In genomic region chr12:72330291-72330690, GRCh38 we compare ENCODE assay signal across 19 cellular contexts. TPM values are rescaled to one million over a fixed set of nuclear protein-coding genes. Genes with fewer than 3 reads are reported as not detected.
DNase-seq lines count a peak whose midpoint lies in the region; ATAC-seq and TF ChIP-seq lines count a peak whose summit lies in the region.
"Had no signal": no experiment of that assay in that cellular context is flagged by ENCODE, and none has a peak within 500 bp of the region (broad histone marks: within the 10 kb centered on the region; RNA-seq: fewer than 3 reads in every experiment).

No MANE protein-coding gene starts in this region.

- H2BK5ac ChIP-seq in H9 (ENCODE audit: insufficient read length, low read length), result no peak overlapping the region

- no peaks in the 10 kb centered on the region for H3K9me3 Mint-ChIP-seq in H9
- no peaks in the 10 kb centered on the region; the same call in 1 of the 2 replicates for H3K9me3 Mint-ChIP-seq in WTC11

- H4K20me1 ChIP-seq in H9 (ENCODE audit: control insufficient read depth, insufficient read depth, insufficient read length) (no peaks in the 10 kb centered on the region), PC-9 (ENCODE audit: insufficient read depth) (no peaks in the 10 kb centered on the region)

- no peak overlapping the region for H2AK5ac ChIP-seq in H9 (ENCODE audit: insufficient read length, low read length)

- no peak overlapping the region for H3K9ac ChIP-seq in H9 (ENCODE audit: extremely low read depth, insufficient read length, low read length)

- no peak overlapping the region for H3K23ac ChIP-seq in H9 (ENCODE audit: insufficient read length, low read depth, low read length)

- WGBS in H9 (ENCODE audit: extremely low coverage, insufficient read length, low lambda C conversion rate), result no CpG with 5 or more reads among the region's 9 CpGs

- no peak overlapping the region for H4K8ac ChIP-seq in H9 (replicated peaks; ENCODE audit: insufficient read length, low read depth, low read length)

- DNase-seq in H9 (peak; percentile 55), WTC11 (ENCODE audit: low spot score) (peak; percentile 21), iPS-NIHi7 (ENCODE audit: extremely low spot score) (peak; percentile 25), gastrocnemius medialis (no peak), PC-9 (no peak), NCI-H146 treated with DMSO at 0.1 percent for 48 hours (lab: John Stamatoyannopoulos, UW; ENCODE audit: unreplicated experiment) (no peak)
- DNase-seq: activated CD4-positive, CD25-positive, alpha-beta regulatory T cell treated with anti-CD3 and anti-CD28 coated beads, Interleukin-2, amount 50 U/mL, for 72 hours; activated T-cell treated with anti-CD3 and anti-CD28 coated beads for 4 hours; erythroblast; midbrain; NCI-H2029; stimulated activated CD4-positive, alpha-beta T cell treated with anti-CD3 and anti-CD28 coated beads, Interleukin-4, amount 100 ng/mL, for 24 hours; T-cell had no signal

- TF ChIP-seq CTCF in H9 (conservative IDR thresholded peaks at IDR 0.05) (no peak), WTC11 (IDR thresholded peaks at IDR 0.05) (no peak), gastrocnemius medialis (IDR thresholded peaks at IDR 0.05 in 4 of 5, conservative IDR thresholded peaks at IDR 0.05 in 1 of 5) (no peak), PC-9 (conservative IDR thresholded peaks at IDR 0.05) (no peak)

- H3K27ac Mint-ChIP-seq in H9 (no peak overlapping the region; a peak in 1 of 7 replicates), WTC11 (no peak overlapping the region; the same call in 1 of the 2 replicates)
- H3K27ac Mint-ChIP-seq: progenitor cell of endocrine pancreas; stimulated activated effector memory CD8-positive, alpha-beta T cell treated with anti-CD3 and anti-CD28 coated beads, Interleukin-12 subunit alpha, Interleukin-12 subunit beta, amount 100 ng/mL, for 72 hours; T-cell had no signal

- H2BK15ac ChIP-seq in H9 (ENCODE audit: low read depth, low read length), result no peak overlapping the region

- no peaks in the 10 kb centered on the region for H3K79me1 ChIP-seq in H9 (ENCODE audit: insufficient read depth, low read depth, low read length, poor library complexity, severe bottlenecking)

- no peaks in the 10 kb centered on the region for H3F3A ChIP-seq in PC-9 (ENCODE audit: insufficient read depth, low read depth)

- H3K27me3 Mint-ChIP-seq in H9 (ENCODE audit: low read depth) (no peaks in the 10 kb centered on the region), WTC11 (ENCODE audit: low read depth) (no peaks in the 10 kb centered on the region)
- H3K27me3 Mint-ChIP-seq: progenitor cell of endocrine pancreas, T-cell had no signal

- H3K36me3 Mint-ChIP-seq in H9 (ENCODE audit: insufficient read depth in 1 of 3, low read depth in 3 of 3), result peaks cover 0 to 2% (median 0%) of the 10 kb centered on the region in 3 experiments; a peak in 1 of 7 replicates
- H3K36me3 Mint-ChIP-seq in WTC11, result no peaks in the 10 kb centered on the region
- H3K36me3 Mint-ChIP-seq: stimulated activated effector memory CD8-positive, alpha-beta T cell treated with anti-CD3 and anti-CD28 coated beads, Interleukin-12 subunit alpha, Interleukin-12 subunit beta, amount 100 ng/mL, for 72 hours; T-cell had no signal

- no peak overlapping the region for H3K4me2 ChIP-seq in H9 (ENCODE audit: insufficient read depth, insufficient read length, low read length)
- H3K4me2 ChIP-seq in PC-9, result no peak overlapping the region

- POLR2A ChIA-PET in WTC11 (lab: Charles Lee) (no interaction called here), PC-9 (lab: Charles Lee; ENCODE audit: unreplicated experiment) (interaction anchor here (0.7 kb wide), 1 partner anchor 1437 kb away, joined by 23 read pairs; no protein-coding TSS in a partner anchor)

- no peak overlapping the region for H2BK20ac ChIP-seq in H9 (ENCODE audit: low read depth, low read length, poor library complexity, severe bottlenecking)

- no peak overlapping the region for H3T11ph ChIP-seq in H9 (ENCODE audit: low read length)

- no peak overlapping the region for H2BK12ac ChIP-seq in H9 (ENCODE audit: insufficient read length, low read depth, low read length)

- CTCF ChIA-PET in WTC11 (lab: Charles Lee), result interaction anchor here (0.6 to 1.9 kb wide), 5 partner anchors 16 to 392 kb away, joined by 3 to 6 read pairs (median 3); partner anchors contain the start of gene TPH2
- CTCF ChIA-PET in PC-9 (lab: Charles Lee), result interaction anchor here (0.6 to 0.7 kb wide), 2 partner anchors 16 to 64 kb away, joined by 12 to 15 read pairs; no protein-coding TSS in a partner anchor

- no peak for TF ChIP-seq POLR2A in gastrocnemius medialis (IDR thresholded peaks at IDR 0.05)

- in situ Hi-C loops in gastrocnemius medialis (cut with MboI; ENCODE audit: low sequenced_read_pairs in 4 of 4), result no loop called here

- intact Hi-C loops in gastrocnemius medialis (cut with DNase I; ENCODE audit: low total_unique reads) (no loop called here), PC-9 (cut with micrococcal nuclease; ENCODE audit: unreplicated experiment) (no loop called here)

- no peak overlapping the region for H3K14ac ChIP-seq in H9 (ENCODE audit: insufficient read depth, low read length)

- H4K5ac ChIP-seq in H9 (ENCODE audit: insufficient read length, low read depth, low read length), result no peak overlapping the region

- no TSS peak for BruUV-seq in PC-9 (replicated peaks; lab: Mats Ljungman, UMichigan)

- H3K56ac ChIP-seq in H9 (ENCODE audit: insufficient read length, low read depth, low read length), result no peak overlapping the region

- H3K23me2 ChIP-seq in H9 (ENCODE audit: insufficient read length, low read depth, low read length, poor library complexity, severe bottlenecking), result no peaks in the 10 kb centered on the region

- H3K27me3 ChIP-seq in H9 (ENCODE audit: insufficient read depth, low read length) (no peaks in the 10 kb centered on the region), gastrocnemius medialis (no peaks in the 10 kb centered on the region), PC-9 (ENCODE audit: insufficient read depth, low read depth) (no peaks in the 10 kb centered on the region)

- H3K4ac ChIP-seq in H9 (ENCODE audit: low read depth, low read length), result no peak overlapping the region

- no peak overlapping the region for H3K27ac ChIP-seq in H9 (ENCODE audit: insufficient read length, low read depth, low read length)
- no peak overlapping the region for H3K27ac ChIP-seq in gastrocnemius medialis
- H3K27ac ChIP-seq in PC-9, result no peak overlapping the region
- H3K27ac ChIP-seq: C4-2B had no signal

- H3K36me3 ChIP-seq in gastrocnemius medialis, result no peaks in the 10 kb centered on the region
- no peaks in the 10 kb centered on the region for H3K36me3 ChIP-seq in PC-9 (ENCODE audit: low read depth)

- H2BK120ac ChIP-seq in H9 (ENCODE audit: low read depth, low read length, poor library complexity, severe bottlenecking), result no peak overlapping the region

- H3K4me3 ChIP-seq in gastrocnemius medialis, result peak overlapping the region in 3 of 4 donors; percentile 22 to 46 (median 24)
- no peak overlapping the region for H3K4me3 ChIP-seq in PC-9

- no peaks in the 10 kb centered on the region; the same call in 1 of the 2 replicates for H3K9me2 ChIP-seq in PC-9 (ENCODE audit: insufficient read depth)

- H3K4me3 Mint-ChIP-seq in H9, result no peak overlapping the region
- no peak overlapping the region for H3K4me3 Mint-ChIP-seq in WTC11
- H3K4me3 Mint-ChIP-seq: stimulated activated effector memory CD8-positive, alpha-beta T cell treated with anti-CD3 and anti-CD28 coated beads, Interleukin-12 subunit alpha, Interleukin-12 subunit beta, amount 100 ng/mL, for 72 hours; T-cell had no signal

- H2AFZ ChIP-seq in H9 (ENCODE audit: low read length), result no peak overlapping the region
- H2AFZ ChIP-seq in PC-9, result no peak overlapping the region

- H3K4me1 Mint-ChIP-seq in H9, result peaks cover 3% of the 10 kb centered on the region in 2 experiments; a peak in 2 of 4 replicates
- H3K4me1 Mint-ChIP-seq in WTC11, result peaks cover 9% of the 10 kb centered on the region
- H3K4me1 Mint-ChIP-seq: stimulated activated effector memory CD8-positive, alpha-beta T cell treated with anti-CD3 and anti-CD28 coated beads, Interleukin-12 subunit alpha, Interleukin-12 subunit beta, amount 100 ng/mL, for 72 hours; T-cell had no signal

- no peak overlapping the region for H4K91ac ChIP-seq in H9 (ENCODE audit: insufficient read length, low read depth, low read length)

- ATAC-seq in WTC11, result peak; percentile 88
- peak in 1 of 2 donors; percentile 39 for ATAC-seq in gastrocnemius medialis
- no peak for ATAC-seq in GM21423 (IDR thresholded peaks at IDR 0.05; ENCODE audit: unreplicated experiment)
- ATAC-seq in GM21528 (IDR thresholded peaks at IDR 0.05; ENCODE audit: low FRiP score, unreplicated experiment), result no peak
- ATAC-seq: stimulated activated effector memory CD8-positive, alpha-beta T cell treated with anti-CD3 and anti-CD28 coated beads, Interleukin-12 subunit alpha, Interleukin-12 subunit beta, amount 100 ng/mL, for 72 hours; T-cell had no signal

- no peaks in the 10 kb centered on the region; the same call in 1 of the 2 replicates for H3K4me1 ChIP-seq in H9 (ENCODE audit: insufficient read depth, low read length)
- H3K4me1 ChIP-seq in gastrocnemius medialis, result peaks cover 0 to 9% of the 10 kb centered on the region in 2 donors
- no peaks in the 10 kb centered on the region for H3K4me1 ChIP-seq in PC-9 (replicated peaks; ENCODE audit: insufficient read depth)

- no peaks in the 10 kb centered on the region for H3K79me2 ChIP-seq in H9 (ENCODE audit: insufficient read depth, low read length)
- H3K79me2 ChIP-seq in PC-9 (ENCODE audit: low read depth), result no peaks in the 10 kb centered on the region

- H3K18ac ChIP-seq in H9 (ENCODE audit: insufficient read length, low read depth, low read length), result no peak overlapping the region

- H3K9me3 ChIP-seq in H9 (ENCODE audit: control insufficient read depth, low read depth, low read length) (no peaks in the 10 kb centered on the region), gastrocnemius medialis (no peaks in the 10 kb centered on the region), PC-9 (ENCODE audit: insufficient read depth, low read depth) (no peaks in the 10 kb centered on the region)

TF ChIP-seq in WTC11, 78 proteins besides CTCF, POLR2A, EP300 and RAD21:
- no peak for TF ChIP-seq ESRRA (CRISPR knock-in tag; IDR thresholded peaks at IDR 0.05; ENCODE audit: borderline replicate concordance)
- TF ChIP-seq ZMAT4 (CRISPR knock-in tag; IDR thresholded peaks at IDR 0.05), result no peak

RNA-seq across cellular contexts. Expression of gene TRHDE, which starts 58.1 kb away (rescaled TPM):
- total RNA-seq in H9 (2021), result 0.68 and 1.0 TPM in 2 replicates
- total RNA-seq in WTC11 (2021), result 1.6 to 5.5 TPM (median 3.8 TPM) in 3 replicates
- 1 to 10 TPM in 2 of 4 donors, under 1 TPM in 2; 0.17 to 3.4 (median 0.88) TPM for total RNA-seq in gastrocnemius medialis
- total RNA-seq in PC-9 (2021), result 0.15 and 0.74 TPM in 2 replicates
- total RNA-seq: LHCN-M2 had no signal

Comparison
In these comparisons a context has a peak if more than half of its experiments do, and no peak if none do; other contexts are left out.
1. DNase-seq: peak in H9 (single experiment), WTC11 (single experiment) and iPS-NIHi7 (single experiment); none in gastrocnemius medialis (0 of 2), PC-9 (0 of 2) and NCI-H146 treated with DMSO at 0.1 percent for 48 hours (single experiment).